12 cellular contexts compared by ENCODE assay signal in genomic region chr2:172288603-172289002, GRCh38.
DNase-seq lines count a peak whose midpoint lies in the region; FAIRE-seq and TF ChIP-seq lines count a peak whose summit lies in the region.
"Had no signal": no experiment of that assay in that cellular context is flagged by ENCODE, and none has a peak within 500 bp of the region (broad histone marks: within the 10 kb centered on the region; RNA-seq: fewer than 3 reads in every experiment).

No MANE protein-coding gene starts in this region.

- intact Hi-C loops in dorsolateral prefrontal cortex (cut with DNase I): loop anchor here in 1 of 2 donors (10.0 kb wide), 1 partner anchor 176 kb away; no protein-coding TSS in a partner anchor
- intact Hi-C loops in prostate gland (cut with DNase I): no loop called here

- H3K27me3 ChIP-seq in bronchial epithelial cell (ENCODE audit: control insufficient read depth, insufficient read depth, low read length) (no peaks in the 10 kb centered on the region), dorsolateral prefrontal cortex (no peaks in the 10 kb centered on the region), prostate gland (replicated peaks; ENCODE audit: insufficient read depth) (no peaks in the 10 kb centered on the region), BE2C (no peaks in the 10 kb centered on the region)
- H3K27me3 ChIP-seq: sigmoid colon had no signal

- no peaks in the 10 kb centered on the region for H3K36me3 ChIP-seq in bronchial epithelial cell (ENCODE audit: control insufficient read depth, insufficient read depth, low read length)
- H3K36me3 ChIP-seq in prostate gland: no peaks in the 10 kb centered on the region
- no peaks in the 10 kb centered on the region for H3K36me3 ChIP-seq in BE2C
- H3K36me3 ChIP-seq: left ventricle myocardium inferior, sigmoid colon had no signal

- FAIRE-seq in bronchial epithelial cell (lab: Jason Lieb, UNC): no peak
- FAIRE-seq: GM18507 had no signal

- TF ChIP-seq POLR2A in prostate gland (IDR thresholded peaks at IDR 0.05): no peak

- no peak for TF ChIP-seq CTCF in bronchial epithelial cell (IDR thresholded peaks at IDR 0.05; ENCODE audit: insufficient read depth, low read length, severe bottlenecking)
- no peak for TF ChIP-seq CTCF in dorsolateral prefrontal cortex (IDR thresholded peaks at IDR 0.05 in 54 of 56, conservative IDR thresholded peaks at IDR 0.05 in 2 of 56; ENCODE audit: low read depth in 1 of 56, partially characterized antibody in 56 of 56)
- no peak for TF ChIP-seq CTCF in prostate gland (IDR thresholded peaks at IDR 0.05)
- no peak for TF ChIP-seq CTCF in BE2C (IDR thresholded peaks at IDR 0.05; ENCODE audit: low read depth, low read length)

- H3K9me3 ChIP-seq in prostate gland (no peaks in the 10 kb centered on the region), BE2C (no peaks in the 10 kb centered on the region)
- H3K9me3 ChIP-seq: left ventricle myocardium inferior, sigmoid colon had no signal

- no peak overlapping the region for H3K27ac ChIP-seq in dorsolateral prefrontal cortex
- no peak overlapping the region for H3K27ac ChIP-seq in prostate gland
- H3K27ac ChIP-seq: sigmoid colon had no signal

- DNase-seq in NCI-H748 (lab: John Stamatoyannopoulos, UW; ENCODE audit: unreplicated experiment) (peak; percentile 80), NCI-H748 treated with DMSO at 0.1 percent for 48 hours (lab: John Stamatoyannopoulos, UW) (no peak), RPMI7951 (ENCODE audit: low read depth) (peak; percentile 49), bronchial epithelial cell (ENCODE audit: low read depth) (peak; percentile 94), dorsolateral prefrontal cortex (no peak), prostate gland (ENCODE audit: low spot score) (no peak), BE2C (no peak)
- peak; percentile 48 for DNase-seq in stimulated activated CD8-positive, alpha-beta memory T cell treated with anti-CD3 and anti-CD28 coated beads, Interleukin-4, amount 100 ng/mL, for 48 hours
- DNase-seq: left ventricle myocardium inferior, NCI-H1694 treated with DMSO at 0.1 percent for 48 hours, sigmoid colon had no signal

- WGBS in prostate gland: 0% methylated on average over 1 of the region's 1 CpG

- H3K4me3 ChIP-seq in bronchial epithelial cell (ENCODE audit: low read depth, low read length) (no peak overlapping the region), dorsolateral prefrontal cortex (no peak overlapping the region), prostate gland (no peak overlapping the region), BE2C (ENCODE audit: low read depth, low read length) (no peak overlapping the region)
- H3K4me3 ChIP-seq: left ventricle myocardium inferior, sigmoid colon had no signal

- H3K4me1 ChIP-seq in prostate gland (replicated peaks): no peaks in the 10 kb centered on the region
- no peaks in the 10 kb centered on the region for H3K4me1 ChIP-seq in BE2C

Comparison
In these comparisons a context has a peak if more than half of its experiments do, and no peak if none do; other contexts are left out.
1. DNase-seq: peak in NCI-H748 (single experiment), RPMI7951 (single experiment), bronchial epithelial cell (single experiment) and stimulated activated CD8-positive, alpha-beta memory T cell treated with anti-CD3 and anti-CD28 coated beads, Interleukin-4, amount 100 ng/mL, for 48 hours (single experiment); none in NCI-H748 treated with DMSO at 0.1 percent for 48 hours (single experiment), dorsolateral prefrontal cortex (0 of 10), prostate gland (single experiment) and BE2C (single experiment).